ENCODE assay signal across 8 cellular contexts in the genomic region with DNA sequence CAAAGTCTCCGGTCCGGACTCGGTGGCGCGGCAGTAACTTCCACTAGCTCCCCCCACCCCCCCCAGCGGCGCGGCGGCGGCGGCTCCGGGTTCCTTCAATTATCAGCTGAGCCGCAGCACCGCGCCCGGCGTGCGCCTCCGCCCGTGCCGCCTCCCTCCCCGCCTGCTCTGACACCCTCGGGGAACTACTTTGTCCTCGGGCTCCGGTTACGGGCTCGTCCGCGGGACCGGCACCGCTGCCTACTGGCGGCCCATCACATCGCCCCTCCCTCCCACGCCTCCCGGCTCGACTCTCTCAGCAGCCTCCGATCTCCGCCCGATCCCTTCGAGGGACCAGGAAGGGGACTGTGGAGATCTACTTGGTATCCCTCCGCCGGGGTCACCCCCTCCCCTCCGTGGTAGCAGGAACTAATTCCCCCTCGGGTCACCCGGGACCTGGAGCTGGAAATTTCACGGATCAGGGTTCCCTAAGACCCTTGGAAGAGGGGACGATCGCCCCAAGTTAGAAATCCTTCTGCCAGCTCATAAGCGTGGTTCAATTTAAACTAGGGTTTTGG. TPM values are rescaled to one million over a fixed set of nuclear protein-coding genes. Genes with fewer than 3 reads are reported as not detected.
DNase-seq lines count a peak whose midpoint lies in the region; ATAC-seq lines count a peak whose summit lies in the region.

TSS of gene TRIP12 (minus strand) at position 118 of the 557 bp plus-strand sequence. CDS start 41,930 bp downstream, outside the sequence.

- H3K27me3 ChIP-seq in NT2/D1 (ENCODE audit: insufficient read depth, insufficient read length), result no peaks in the 10 kb centered on the region

- peak; percentile 69 for ATAC-seq in GM21360 (IDR thresholded peaks at IDR 0.05; ENCODE audit: unreplicated experiment)

- peak within 1 kb of the TSS; percentile 91 for H3K27ac ChIP-seq in mesodermal cell (ENCODE audit: low read depth, low read length, severe bottlenecking)

- in situ Hi-C loops in endometrial microvascular endothelial cells (cut with HindIII; ENCODE audit: inconsistent ontology term, low pct_unique_long_range_greater_than_20kb, low sequenced_read_pairs), result no loop called here

- peak within 1 kb of the TSS; percentile 94 for H3K9ac ChIP-seq in NT2/D1 (ENCODE audit: insufficient read length, low read depth)

- H3K4me1 ChIP-seq in NT2/D1 (ENCODE audit: insufficient read depth, insufficient read length) (no peaks in the 10 kb centered on the region), mesodermal cell (ENCODE audit: control insufficient read depth, insufficient read depth, low read length, poor library complexity, severe bottlenecking) (no peaks in the 10 kb centered on the region)

- H3K9me3 ChIP-seq in NT2/D1 (ENCODE audit: insufficient read depth, low read length) (no peaks in the 10 kb centered on the region), mesodermal cell (ENCODE audit: control insufficient read depth, low read length) (no peaks in the 10 kb centered on the region)

- H3K4me3 ChIP-seq in NT2/D1 (ENCODE audit: insufficient read length, low read depth), result peak within 1 kb of the TSS; percentile 87
- H3K4me3 ChIP-seq in mesodermal cell (ENCODE audit: extremely low read depth, insufficient read depth, low read length, poor library complexity, severe bottlenecking), result peak within 1 kb of the TSS; percentile 91

- 0 to 1% methylated on average over 26 to 32 of the region's 49 CpGs for WGBS in mesodermal cell (ENCODE audit: insufficient coverage in 2 of 2), 2 experiments

- H3K36me3 ChIP-seq in NT2/D1 (ENCODE audit: insufficient read depth, insufficient read length, low read length) (peaks cover 22% of the 10 kb centered on the region), mesodermal cell (ENCODE audit: control insufficient read depth, insufficient read depth, low read length) (peaks cover 18% of the 10 kb centered on the region)

- DNase-seq in COLO829 (ENCODE audit: low spot score) (peak; percentile 79), HT1080 (ENCODE audit: low read depth) (peak; percentile 94), NT2/D1 (ENCODE audit: low read depth, low spot score) (peak; percentile 92)
- DNase-seq in activated CD8-positive, alpha-beta memory T cell treated with anti-CD3 and anti-CD28 coated beads, Interleukin-2, amount 50 U/mL, for 1 hour (ENCODE audit: extremely low read depth), result peak; percentile 78
- DNase-seq in stimulated activated CD8-positive, alpha-beta memory T cell treated with anti-CD3 and anti-CD28 coated beads, Interleukin-15, amount 100 ng/mL, for 4 hours (ENCODE audit: low read depth in 2 of 2), result peak; percentile 72 to 79

RNA-seq across cellular contexts. Expression of gene TRIP12, which starts in this region (rescaled TPM):
- 149 and 179 TPM in 2 replicates for total RNA-seq in HT1080 (2014; rRNA removed; shearing (Covaris generic))
- polyA plus RNA-seq in HT1080 (2015; cell fraction: cytosol; rRNA removed), result 43.6 and 66.3 TPM in 2 replicates
- 148 and 167 TPM in 2 replicates for polyA plus RNA-seq in HT1080 (2015; cell fraction: nucleus; rRNA removed)
- 141 TPM for total RNA-seq in endometrial microvascular endothelial cells (ENCODE audit: inconsistent ontology term)
- 104 TPM for polyA plus RNA-seq in mesodermal cell (2013, experiment 1 of 2)
- 103 TPM for polyA plus RNA-seq in mesodermal cell (2013, experiment 2 of 2)

Comparison
In these comparisons a context has a peak if more than half of its experiments do, and no peak if none do; other contexts are left out.
1. Peak in every context shown above with its lines: DNase-seq, ATAC-seq, H3K4me3 ChIP-seq and H3K27ac ChIP-seq.